Comparison of ENCODE assay signal across 22 cellular contexts in genomic region chr12:34335819-34336262, GRCh38.
"Had no signal": no experiment of that assay in that cellular context is flagged by ENCODE, and none has a peak within 500 bp of the region (broad histone marks: within the 10 kb centered on the region; RNA-seq: fewer than 3 reads in every experiment).

No MANE protein-coding gene starts in this region.

- H3K4me3 ChIP-seq: ascending aorta, breast epithelium, mucosa of descending colon, tibial artery, uterus had no signal

- H3K27ac Mint-ChIP-seq: activated CD4-positive, alpha-beta memory T cell treated with anti-CD3 and anti-CD28 coated beads for 36 hours; activated CD4-positive, alpha-beta T cell treated with anti-CD3 and anti-CD28 coated beads for 36 hours; activated CD8-positive, alpha-beta memory T cell treated with anti-CD3 and anti-CD28 coated beads, Interleukin-2, amount 10 ng/mL, durations not matched to agents 7 days and 5 days; activated naive CD4-positive, alpha-beta T cell treated with anti-CD3 and anti-CD28 coated beads, Interleukin-2, amount 10 ng/mL, durations not matched to agents 7 days and 5 days; memory B cell; naive thymus-derived CD8-positive, alpha-beta T cell; stimulated activated effector memory CD8-positive, alpha-beta T cell treated with anti-CD3 and anti-CD28 coated beads, Interleukin-12 subunit alpha, Interleukin-12 subunit beta, amount 100 ng/mL, for 72 hours had no signal

- H3K27me3 ChIP-seq: ascending aorta, foreskin keratinocyte, neutrophil, uterus had no signal

- H3K36me3 ChIP-seq: ascending aorta, breast epithelium, neutrophil, tibial artery, uterus had no signal

- H3K4me1 ChIP-seq: ascending aorta, breast epithelium, foreskin keratinocyte, parathyroid adenoma, tibial artery, uterus had no signal

- ATAC-seq: activated CD4-positive, alpha-beta T cell treated with anti-CD3 and anti-CD28 coated beads for 36 hours; activated CD8-positive, alpha-beta memory T cell treated with anti-CD3 and anti-CD28 coated beads, Interleukin-2, amount 10 ng/mL, durations not matched to agents 7 days and 5 days; foreskin keratinocyte; left ventricle myocardium superior; mucosa of descending colon; naive thymus-derived CD8-positive, alpha-beta T cell; stimulated activated effector memory CD8-positive, alpha-beta T cell treated with anti-CD3 and anti-CD28 coated beads, Interleukin-12 subunit alpha, Interleukin-12 subunit beta, amount 100 ng/mL, for 72 hours had no signal

- H3K4me1 Mint-ChIP-seq: activated CD4-positive, alpha-beta T cell treated with anti-CD3 and anti-CD28 coated beads for 36 hours; activated CD8-positive, alpha-beta memory T cell treated with anti-CD3 and anti-CD28 coated beads, Interleukin-2, amount 10 ng/mL, durations not matched to agents 7 days and 5 days; activated naive CD4-positive, alpha-beta T cell treated with anti-CD3 and anti-CD28 coated beads, Interleukin-2, amount 10 ng/mL, durations not matched to agents 7 days and 5 days; memory B cell had no signal

- H3K27ac ChIP-seq: ascending aorta, breast epithelium, foreskin keratinocyte, neutrophil, parathyroid adenoma, tibial artery, uterus, VCaP had no signal

- H3K4me3 Mint-ChIP-seq: activated CD4-positive, alpha-beta memory T cell treated with anti-CD3 and anti-CD28 coated beads for 36 hours; activated CD4-positive, alpha-beta T cell treated with anti-CD3 and anti-CD28 coated beads for 36 hours; activated CD8-positive, alpha-beta memory T cell treated with anti-CD3 and anti-CD28 coated beads, Interleukin-2, amount 10 ng/mL, durations not matched to agents 7 days and 5 days; activated naive CD4-positive, alpha-beta T cell treated with anti-CD3 and anti-CD28 coated beads, Interleukin-2, amount 10 ng/mL, durations not matched to agents 7 days and 5 days; memory B cell; naive thymus-derived CD8-positive, alpha-beta T cell; stimulated activated effector memory CD8-positive, alpha-beta T cell treated with anti-CD3 and anti-CD28 coated beads, Interleukin-12 subunit alpha, Interleukin-12 subunit beta, amount 100 ng/mL, for 72 hours had no signal

- H3K27me3 Mint-ChIP-seq: activated CD4-positive, alpha-beta memory T cell treated with anti-CD3 and anti-CD28 coated beads for 36 hours; activated CD4-positive, alpha-beta T cell treated with anti-CD3 and anti-CD28 coated beads for 36 hours; activated CD8-positive, alpha-beta memory T cell treated with anti-CD3 and anti-CD28 coated beads, Interleukin-2, amount 10 ng/mL, durations not matched to agents 7 days and 5 days; activated naive CD4-positive, alpha-beta T cell treated with anti-CD3 and anti-CD28 coated beads, Interleukin-2, amount 10 ng/mL, durations not matched to agents 7 days and 5 days; memory B cell had no signal

- H3K36me3 Mint-ChIP-seq: activated CD4-positive, alpha-beta memory T cell treated with anti-CD3 and anti-CD28 coated beads for 36 hours had no signal

- DNase-seq: activated CD4-positive, alpha-beta memory T cell treated with anti-CD3 and anti-CD28 coated beads for 36 hours; activated CD4-positive, alpha-beta T cell treated with anti-CD3 and anti-CD28 coated beads for 36 hours; activated CD8-positive, alpha-beta memory T cell treated with anti-CD3 and anti-CD28 coated beads, Interleukin-2, amount 10 ng/mL, durations not matched to agents 7 days and 5 days; activated naive CD4-positive, alpha-beta T cell treated with anti-CD3 and anti-CD28 coated beads, Interleukin-2, amount 10 ng/mL, durations not matched to agents 7 days and 5 days; activated T-cell treated with anti-CD3 and anti-CD28 coated beads, Interleukin-2, amount 50 U/mL, for 1 hour; cerebellar nuclear complex; effector memory CD4-positive, alpha-beta T cell; foreskin keratinocyte; kidney glomerular epithelial cell; left ventricle myocardium superior; mucosa of descending colon; naive thymus-derived CD8-positive, alpha-beta T cell; stimulated activated CD4-positive, alpha-beta T cell treated with anti-CD3 and anti-CD28 coated beads, Interleukin-12 subunit alpha, Interleukin-12 subunit beta, amount 100 ng/mL, for 4 hours; tibial artery; uterus had no signal
